ENCODE assay signal across 16 cellular contexts in the genomic region with DNA sequence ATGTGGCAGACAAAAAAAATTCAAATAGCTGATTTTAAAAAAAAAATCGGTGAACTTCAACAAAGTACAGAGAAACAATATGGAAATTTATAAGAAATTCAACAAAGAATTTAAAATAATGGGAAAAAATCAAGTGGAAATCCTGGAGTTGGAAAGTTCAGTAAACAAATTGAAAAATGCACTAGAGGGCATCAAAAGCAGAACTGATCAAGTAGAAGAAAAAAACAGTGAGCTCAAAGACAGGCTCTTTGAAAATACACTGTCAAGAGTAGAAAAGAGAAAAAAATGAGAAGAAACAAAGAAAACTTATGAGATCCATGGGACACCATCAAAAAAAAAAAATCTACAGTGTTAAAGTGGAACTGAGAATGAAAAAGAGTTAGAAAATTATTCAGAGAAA. TPM values are rescaled to one million over a fixed set of nuclear protein-coding genes. Genes with fewer than 3 reads are reported as not detected.
DNase-seq lines count a peak whose midpoint lies in the region; ATAC-seq, FAIRE-seq and TF ChIP-seq lines count a peak whose summit lies in the region.
"Had no signal": no experiment of that assay in that cellular context is flagged by ENCODE, and none has a peak within 500 bp of the region (broad histone marks: within the 10 kb centered on the region; RNA-seq: fewer than 3 reads in every experiment).

No MANE protein-coding gene starts in this region.

- no peak overlapping the region for H3K4me3 ChIP-seq in H1 (ENCODE audit: extremely low read depth in 1 of 4, insufficient read depth in 2 of 4, low read depth in 3 of 4, low read length in 4 of 4)
- no peak overlapping the region for H3K4me3 ChIP-seq in pancreas
- H3K4me3 ChIP-seq: GM23248 had no signal

- TF ChIP-seq RAD21 in H1 (IDR thresholded peaks at IDR 0.05 in 1 of 2, conservative IDR thresholded peaks at IDR 0.05 in 1 of 2; ENCODE audit: low read depth in 2 of 2, low read length in 2 of 2): no peak

- H3K9ac ChIP-seq in H1 (replicated peaks in 1 of 4; ENCODE audit: extremely low read depth in 1 of 4, low read depth in 3 of 4, low read length in 3 of 4): no peak overlapping the region
- H3K9ac ChIP-seq: GM23248 had no signal

- H3K18ac ChIP-seq in H1 (ENCODE audit: extremely low read depth, low read length): no peak overlapping the region

- CTCF ChIA-PET in H1 (lab: Charles Lee; ENCODE audit: partially characterized antibody): no interaction called here

- no peak overlapping the region for H4K5ac ChIP-seq in H1 (ENCODE audit: insufficient read length, low read depth, low read length)

- no peak for TF ChIP-seq POLR2A in GM12891 (IDR thresholded peaks at IDR 0.05; ENCODE audit: low read depth, low read length)
- no peak for TF ChIP-seq POLR2A in H1 (IDR thresholded peaks at IDR 0.05; ENCODE audit: control extremely low read depth in 1 of 2, low read depth in 2 of 2, low read length in 2 of 2)

- H3K27ac ChIP-seq in H1 (ENCODE audit: low read depth, low read length) (no peak overlapping the region), pancreas (no peak overlapping the region)
- H3K27ac ChIP-seq: C4-2B, GM23248 had no signal

- WGBS in H1 (ENCODE audit: extremely low coverage in 1 of 2, insufficient coverage in 1 of 2, insufficient read length in 1 of 2, insufficient replicate concordance in 2 of 2, low coverage in 1 of 2, low lambda C conversion rate in 2 of 2, missing lambda C conversion rate in 1 of 2), 2 experiments: 92% methylated on average over 1 of the region's 1 CpG; no CpG with 5 or more reads in 1 of the 2 experiments
- 65 to 69% methylated on average over 1 of the region's 1 CpG for WGBS in pancreas, 2 donors

- H2AFZ ChIP-seq in H1 (ENCODE audit: low read length): no peak overlapping the region
- H2AFZ ChIP-seq: GM23248 had no signal

- no peaks in the 10 kb centered on the region for H4K20me1 ChIP-seq in H1 (replicated peaks in 1 of 2; ENCODE audit: control insufficient read depth in 1 of 2, insufficient read depth in 2 of 2, low read length in 2 of 2)

- no peak overlapping the region for H2AK5ac ChIP-seq in H1 (ENCODE audit: low read depth, low read length)

- H3K56ac ChIP-seq in H1 (replicated peaks; ENCODE audit: insufficient read length, low read depth, low read length): no peak overlapping the region

- no peak overlapping the region for H2BK120ac ChIP-seq in H1 (replicated peaks; ENCODE audit: low read depth, low read length)

- no peak overlapping the region for H4K91ac ChIP-seq in H1 (replicated peaks; ENCODE audit: insufficient read length, low read length)

- H3K9me3 ChIP-seq in H1 (ENCODE audit: insufficient read depth in 2 of 2, low read depth in 1 of 2, low read length in 1 of 2) (peaks cover 5 to 15% of the 10 kb centered on the region in 2 experiments; a peak in 2 of 4 replicates), pancreas (no peaks in the 10 kb centered on the region)
- H3K9me3 ChIP-seq: BE2C had no signal

- no peak overlapping the region for H3K4ac ChIP-seq in H1 (replicated peaks; ENCODE audit: insufficient read length, low read depth, low read length)

- no peaks in the 10 kb centered on the region for H3K79me2 ChIP-seq in H1 (ENCODE audit: control insufficient read depth in 1 of 2, insufficient read depth in 2 of 2, low read length in 2 of 2)

- DNase-seq in GM12891 (ENCODE audit: insufficient read length, low spot score): no peak
- DNase-seq in H1 (ENCODE audit: low read depth in 1 of 2, low spot score in 2 of 2): no peak
- no peak for DNase-seq in pancreas
- no peak for DNase-seq in head of caudate nucleus
- no peak for DNase-seq in hippocampal formation (lab: John Stamatoyannopoulos, UW)
- DNase-seq in HUDEP-2 (lab: John Stamatoyannopoulos, UW; ENCODE audit: unreplicated experiment in 76 of 76): no peak
- DNase-seq: BE2C; CD4-positive, alpha-beta memory T cell; DMS153; DMS79 treated with DMSO at 0.1 percent for 48 hours; EL; GDM1; GM23248; H7 had no signal

- POLR2A ChIA-PET in H1 (lab: Charles Lee; ENCODE audit: partially characterized antibody): no interaction called here

- H3K4me2 ChIP-seq in H1 (ENCODE audit: insufficient read depth in 1 of 2, low read depth in 2 of 2, low read length in 2 of 2): no peak overlapping the region

- H4K8ac ChIP-seq in H1 (ENCODE audit: extremely low read depth, insufficient read depth, low read length): no peak overlapping the region

- H2BK12ac ChIP-seq in H1 (ENCODE audit: low read depth, low read length): no peak overlapping the region

- no peak for TF ChIP-seq EP300 in H1 (IDR thresholded peaks at IDR 0.05; ENCODE audit: borderline replicate concordance in 1 of 2, low read depth in 2 of 2, low read length in 2 of 2)

- H3K79me1 ChIP-seq in H1 (ENCODE audit: low read depth, low read length): no peaks in the 10 kb centered on the region

- FAIRE-seq in GM12891 (lab: Jason Lieb, UNC): no peak
- peak; percentile 45 for FAIRE-seq in TTC549 (lab: Jason Lieb, UNC)
- peak; percentile 85 for FAIRE-seq in H1 (lab: Jason Lieb, UNC)
- peak; percentile 65 for FAIRE-seq in pancreas (lab: Jason Lieb, UNC)

- no peak for ATAC-seq in pancreas

- TF ChIP-seq CTCF in H1 (IDR thresholded peaks at IDR 0.05; ENCODE audit: control extremely low read depth in 1 of 3, insufficient read depth in 1 of 3, low read depth in 1 of 3, low read length in 3 of 3) (no peak), pancreas (IDR thresholded peaks at IDR 0.05) (no peak)

- intact Hi-C loops in pancreas (cut with DNase I) (no loop called here), head of caudate nucleus (cut with DNase I) (no loop called here)

- no peak overlapping the region for H3K14ac ChIP-seq in H1 (ENCODE audit: insufficient read length)

- peaks cover 0 to 4% (median 0%) of the 10 kb centered on the region in 4 experiments; a peak in 1 of 8 replicates for H3K36me3 ChIP-seq in H1 (ENCODE audit: control insufficient read depth in 2 of 4, insufficient read depth in 4 of 4, low read length in 3 of 4)
- H3K36me3 ChIP-seq in pancreas: no peaks in the 10 kb centered on the region
- H3K36me3 ChIP-seq: BE2C had no signal

- no peak overlapping the region for H2BK5ac ChIP-seq in H1 (ENCODE audit: low read depth, low read length)

- H3K23me2 ChIP-seq in H1 (ENCODE audit: low read depth, low read length): no peaks in the 10 kb centered on the region

- H3K4me1 ChIP-seq in H1 (replicated peaks in 1 of 4; ENCODE audit: control insufficient read depth in 3 of 4, insufficient read depth in 4 of 4, low read length in 3 of 4) (no peaks in the 10 kb centered on the region), pancreas (no peaks in the 10 kb centered on the region)
- H3K4me1 ChIP-seq: BE2C had no signal

- no peak overlapping the region for H2BK20ac ChIP-seq in H1 (ENCODE audit: low read length)

- H3K27me3 ChIP-seq in H1 (replicated peaks in 1 of 4; ENCODE audit: control insufficient read depth in 3 of 4, extremely low read depth in 1 of 4, insufficient read depth in 3 of 4, low read length in 3 of 4) (no peaks in the 10 kb centered on the region), pancreas (no peaks in the 10 kb centered on the region)
- H3K27me3 ChIP-seq: BE2C had no signal

- no peak overlapping the region for H2BK15ac ChIP-seq in H1 (ENCODE audit: low read length)

- H3K23ac ChIP-seq in H1 (ENCODE audit: insufficient read length): no peak overlapping the region

TF ChIP-seq in GM12891, 5 proteins besides CTCF, POLR2A, EP300 and RAD21:
- TF ChIP-seq SPI1 (IDR thresholded peaks at IDR 0.05; ENCODE audit: low read depth, low read length) (0 out of 2 replicates have a peak, but pooled peaks have one; percentile 8), TAF1 (IDR thresholded peaks at IDR 0.05; ENCODE audit: low read depth, low read length) (no peak)
TF ChIP-seq in GM12891: peak in this region for 1.

TF ChIP-seq in H1, 55 proteins besides CTCF, POLR2A, EP300 and RAD21:
- TF ChIP-seq YY1 (IDR thresholded peaks at IDR 0.05; ENCODE audit: low read depth, low read length) (no peak), SAP30 (IDR thresholded peaks at IDR 0.05; ENCODE audit: insufficient read depth, insufficient replicate concordance, low read length) (no peak), SP2 (IDR thresholded peaks at IDR 0.05; ENCODE audit: low read length) (no peak), TBP (IDR thresholded peaks at IDR 0.05; ENCODE audit: low read depth, low read length) (no peak), SIN3A (conservative IDR thresholded peaks at IDR 0.05 in 1 of 2, IDR thresholded peaks at IDR 0.05 in 1 of 2; ENCODE audit: low read depth in 1 of 2, low read length in 2 of 2) (no peak), BCL11A (IDR thresholded peaks at IDR 0.05; ENCODE audit: low read depth in 2 of 2, low read length in 2 of 2) (no peak), TCF12 (IDR thresholded peaks at IDR 0.05; ENCODE audit: low read depth, low read length) (no peak), HDAC2 (IDR thresholded peaks at IDR 0.05; ENCODE audit: borderline replicate concordance in 1 of 2, low read depth in 2 of 2, low read length in 2 of 2) (no peak), KDM5A (IDR thresholded peaks at IDR 0.05; ENCODE audit: low read length) (no peak), JUND (IDR thresholded peaks at IDR 0.05; ENCODE audit: low read length) (no peak), RNF2 (IDR thresholded peaks at IDR 0.05; ENCODE audit: borderline replicate concordance, low read depth, low read length, missing control alignments, poor library complexity, severe bottlenecking) (no peak), SP4 (IDR thresholded peaks at IDR 0.05; ENCODE audit: low read length) (no peak), NANOG (IDR thresholded peaks at IDR 0.05; ENCODE audit: insufficient read depth, low read depth, low read length, poor library complexity, severe bottlenecking) (no peak), CHD2 (IDR thresholded peaks at IDR 0.05; ENCODE audit: low read length) (no peak), KDM1A (IDR thresholded peaks at IDR 0.05; ENCODE audit: borderline replicate concordance, low read length) (no peak)
- TF ChIP-seq, protein P1, sequence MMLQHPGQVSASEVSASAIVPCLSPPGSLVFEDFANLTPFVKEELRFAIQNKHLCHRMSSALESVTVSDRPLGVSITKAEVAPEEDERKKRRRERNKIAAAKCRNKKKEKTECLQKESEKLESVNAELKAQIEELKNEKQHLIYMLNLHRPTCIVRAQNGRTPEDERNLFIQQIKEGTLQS (IDR thresholded peaks at IDR 0.05; ENCODE audit: insufficient read depth, low read depth, low read length): no peak

RNA-seq across cellular contexts. Expression of gene FRG1, which starts 19.6 kb away (rescaled TPM):
- polyA plus RNA-seq in GM12891 (2012; ENCODE audit: low read depth, missing spikeins): 56.2 TPM
- total RNA-seq in H1 (2021; fragmentation: NEBNext Ultra II Directional; extraction: Animal tissue kit (Norgen Biotek cat#: 25700)): 31.8 and 35.5 TPM in 2 replicates
- polyA plus RNA-seq in H1 (2011; rRNA removed): 5.0 and 6.2 TPM in 2 replicates
- 16.6 TPM for polyA plus RNA-seq in H1 (2011; cell fraction: cytosol; rRNA removed)
- polyA plus RNA-seq in H1 (2011; cell fraction: nucleus; rRNA removed): 3.4 TPM
- 21.6 to 34.2 TPM (median 24.6 TPM) in 4 replicates for polyA plus RNA-seq in H1 (2012, experiment 1 of 2)
- polyA plus RNA-seq in H1 (2012, experiment 2 of 2): 5.6 TPM
- polyA plus RNA-seq in H1 (2013, experiment 1 of 2): 85.6 TPM
- polyA plus RNA-seq in H1 (2013, experiment 2 of 2): 80.9 TPM
- polyA minus RNA-seq in H1 (2011; rRNA and poly(A)+ RNA removed): 2.7 and 3.5 TPM in 2 replicates
- 4.7 TPM for polyA minus RNA-seq in H1 (2011; cell fraction: cytosol; rRNA and poly(A)+ RNA removed)
- 4.2 TPM for polyA minus RNA-seq in H1 (2011; cell fraction: nucleus; rRNA and poly(A)+ RNA removed)
- 10 to 100 TPM; 11.7 to 20.7 (median 17.2) TPM for total RNA-seq in pancreas
- 10 to 100 TPM; 19.1 to 22.1 TPM for polyA plus RNA-seq in pancreas
